Comparison of ENCODE assay signal across 9 cellular contexts in genomic region chr19:49570138-49570856, GRCh38. TPM values are rescaled to one million over a fixed set of nuclear protein-coding genes. Genes with fewer than 3 reads are reported as not detected.
DNase-seq lines count a peak whose midpoint lies in the region; ATAC-seq, FAIRE-seq and TF ChIP-seq lines count a peak whose summit lies in the region.
"Had no signal": no experiment of that assay in that cellular context is flagged by ENCODE, and none has a peak within 500 bp of the region (broad histone marks: within the 10 kb centered on the region; RNA-seq: fewer than 3 reads in every experiment).

No MANE protein-coding gene starts in this region.

- H3K36me3 ChIP-seq in SU-DHL-6 (ENCODE audit: low read length) (no peaks in the 10 kb centered on the region), GM12878 (ENCODE audit: control insufficient read depth in 2 of 2, insufficient read depth in 2 of 2, low read length in 1 of 2) (peaks cover 1 to 4% of the 10 kb centered on the region in 2 experiments; a peak in 2 of 4 replicates), skeletal muscle tissue (ENCODE audit: control insufficient read depth in 3 of 3, insufficient read depth in 3 of 3, low read length in 3 of 3) (peaks cover 5 to 9% (median 8%) of the 10 kb centered on the region in 3 donors)

- no TSS peak for BruUV-seq in GM12878 (replicated peaks; lab: Mats Ljungman, UMichigan)

- H3F3A ChIP-seq in SU-DHL-6 (ENCODE audit: insufficient read depth): no peaks in the 10 kb centered on the region

- intact Hi-C loops in GM12878 (cut with micrococcal nuclease; ENCODE audit: unreplicated experiment): loop anchor here (1.0 kb wide), 1 partner anchor 67 kb away; no protein-coding TSS in a partner anchor

- TF ChIP-seq POLR2A in GM12878 (IDR thresholded peaks at IDR 0.05; ENCODE audit: low read depth, low read length): no peak

- in situ Hi-C loops in GM12878 (cut with MboI): no loop called here

- peaks cover 57% of the 10 kb centered on the region for H3K79me2 ChIP-seq in SU-DHL-6 (ENCODE audit: insufficient read depth, low read length)
- H3K79me2 ChIP-seq in GM12878 (ENCODE audit: control insufficient read depth, insufficient read depth, low read length): peaks cover 10% of the 10 kb centered on the region

- RAD21 ChIA-PET in GM12878 (lab: Charles Lee; ENCODE audit: unreplicated experiment): interaction anchor here (0.6 to 3.6 kb wide), 12 partner anchors 10 to 108 kb away, joined by 3 to 14 read pairs (median 4); partner anchors contain the start of genes NOSIP, PRRG2, RRAS and SCAF1

- peak; percentile 97 for TF ChIP-seq CTCF in GM12865 (IDR thresholded peaks at IDR 0.05; ENCODE audit: insufficient read depth, low read depth, low read length, missing control alignments)
- TF ChIP-seq CTCF in SU-DHL-6 (IDR thresholded peaks at IDR 0.05; ENCODE audit: insufficient read depth, low read length, poor library complexity, severe bottlenecking): peak; percentile 98
- peak; percentile 94 to 100 (median 99); a peak in 5 of 6 replicates for TF ChIP-seq CTCF in GM12878 (IDR thresholded peaks at IDR 0.05 in 2 of 3, conservative IDR thresholded peaks at IDR 0.05 in 1 of 3; ENCODE audit: control insufficient read depth in 2 of 3, extremely low read depth in 1 of 3, insufficient read depth in 1 of 3, low read depth in 3 of 3, low read length in 3 of 3)

- peak; percentile 97 for TF ChIP-seq RAD21 in GM12878 (IDR thresholded peaks at IDR 0.05; ENCODE audit: insufficient read depth, low read depth, low read length)

- DNase-seq in GM12865 (ENCODE audit: low read depth) (peak; percentile 90), NCI-H146 (lab: John Stamatoyannopoulos, UW) (peak; percentile 85), GM12878 (ENCODE audit: low read depth, low spot score) (no peak), hippocampal formation (lab: John Stamatoyannopoulos, UW) (peak; percentile 19 to 82)

- no peak overlapping the region for H2AFZ ChIP-seq in SU-DHL-6 (ENCODE audit: low read depth, low read length, severe bottlenecking)
- no peak overlapping the region for H2AFZ ChIP-seq in GM12878 (ENCODE audit: control insufficient read depth, low read depth, low read length)

- H3K4me2 ChIP-seq in SU-DHL-6 (ENCODE audit: low read depth, low read length, poor library complexity, severe bottlenecking) (peak overlapping the region; percentile 3), GM12878 (ENCODE audit: control insufficient read depth, insufficient read depth) (no peak overlapping the region)

- FAIRE-seq in A204.1 (lab: Jason Lieb, UNC) (peak; percentile 91), GM12878 (lab: Jason Lieb, UNC) (peak; percentile 84)

- POLR2A ChIA-PET in GM12878 (lab: Charles Lee): interaction anchor here (0.6 to 2.0 kb wide), 6 partner anchors 9 to 1684 kb away, joined by 3 to 8 read pairs (median 4); partner anchors contain the start of gene RRAS

- H3K27ac ChIP-seq in SU-DHL-6 (ENCODE audit: low read depth, low read length) (no peak overlapping the region), GM12878 (ENCODE audit: control insufficient read depth, insufficient read depth) (no peak overlapping the region), skeletal muscle tissue (ENCODE audit: low read depth, low read length) (peak overlapping the region; percentile 93)

- peaks cover 11% of the 10 kb centered on the region for H3K4me1 ChIP-seq in GM12878 (ENCODE audit: control insufficient read depth, insufficient read depth, low read length)
- H3K4me1 ChIP-seq in skeletal muscle tissue (ENCODE audit: control insufficient read depth in 3 of 3, insufficient read depth in 3 of 3, low read length in 3 of 3): peaks cover 39 to 49% (median 40%) of the 10 kb centered on the region in 3 donors

- no peaks in the 10 kb centered on the region for H3K27me3 ChIP-seq in SU-DHL-6 (ENCODE audit: low read length)
- H3K27me3 ChIP-seq in GM12878 (replicated peaks in 1 of 2; ENCODE audit: control insufficient read depth in 2 of 2, insufficient read depth in 2 of 2, low read length in 1 of 2): no peaks in the 10 kb centered on the region
- H3K27me3 ChIP-seq in skeletal muscle tissue (ENCODE audit: control insufficient read depth in 3 of 3, insufficient read depth in 3 of 3, low read length in 3 of 3): no peaks in the 10 kb centered on the region

- 27% methylated on average over 14 of the region's 14 CpGs for WGBS in GM12878 (ENCODE audit: insufficient coverage, insufficient replicate concordance, low lambda C conversion rate, missing lambda C conversion rate)

- H3K9me3 ChIP-seq in SU-DHL-6 (ENCODE audit: insufficient read depth, low read length) (no peaks in the 10 kb centered on the region), GM12878 (replicated peaks; ENCODE audit: control insufficient read depth, insufficient read depth, low read length) (no peaks in the 10 kb centered on the region), skeletal muscle tissue (ENCODE audit: control insufficient read depth in 3 of 3, low read length in 3 of 3) (no peaks in the 10 kb centered on the region)

- H3K4me3 ChIP-seq in GM12865 (ENCODE audit: low read depth, low read length): no peak overlapping the region
- H3K4me3 ChIP-seq in SU-DHL-6 (ENCODE audit: insufficient read depth, low read length, poor library complexity, severe bottlenecking): no peak overlapping the region
- no peak overlapping the region for H3K4me3 ChIP-seq in GM12878
- H3K4me3 ChIP-seq in skeletal muscle tissue (ENCODE audit: low read length in 3 of 3): peak overlapping the region in 1 of 3 donors; percentile 33
- H3K4me3 ChIP-seq: skin epidermis had no signal

- H3K9ac ChIP-seq in SU-DHL-6 (ENCODE audit: low read length): no peak overlapping the region
- H3K9ac ChIP-seq in GM12878 (ENCODE audit: control insufficient read depth, insufficient read depth, low read length): no peak overlapping the region
- peak overlapping the region; percentile 23 to 77 (median 60) for H3K9ac ChIP-seq in skeletal muscle tissue (ENCODE audit: low read depth in 1 of 3, low read length in 3 of 3)

- SMC1A ChIA-PET in GM12878 (lab: Charles Lee; ENCODE audit: uncharacterized antibody, unreplicated experiment): interaction anchor here (0.7 to 2.5 kb wide), 14 partner anchors 10 to 111 kb away, joined by 3 to 8 read pairs (median 4); partner anchors contain the start of genes FLT3LG, NOSIP, RRAS and SCAF1

- H3K9me2 ChIP-seq in SU-DHL-6 (replicated peaks; ENCODE audit: insufficient read depth, low read length): no peaks in the 10 kb centered on the region

- no peak for TF ChIP-seq EP300 in GM12878 (IDR thresholded peaks at IDR 0.05; ENCODE audit: borderline replicate concordance in 1 of 2, control insufficient read depth in 1 of 2, low read depth in 2 of 2, low read length in 2 of 2)

- CTCF ChIA-PET in GM12878 (lab: Yijun Ruan, JAX): interaction anchor here (0.7 to 6.5 kb wide), 34 partner anchors 9 to 566 kb away, joined by 3 to 96 read pairs (median 6); partner anchors contain the start of genes BCL2L12, FLT3LG, IRF3 and NOSIP

- ATAC-seq in GM12878: peak; percentile 96
- no peak for ATAC-seq in GM18867 (IDR thresholded peaks at IDR 0.05; ENCODE audit: unreplicated experiment)

- H4K20me1 ChIP-seq in SU-DHL-6 (ENCODE audit: low read depth, low read length) (no peaks in the 10 kb centered on the region), GM12878 (ENCODE audit: control insufficient read depth, insufficient read depth) (no peaks in the 10 kb centered on the region)

RNA-seq across cellular contexts. Expression of gene NOSIP, which starts 10.1 kb away (rescaled TPM):
- total RNA-seq in GM12878 (2013; cell fraction: nucleolus; rRNA removed): 16.5 and 19.8 TPM in 2 replicates
- total RNA-seq in GM12878 (2014; rRNA removed): 68.6 and 75.3 TPM in 2 replicates
- 34.2 and 38.6 TPM in 2 replicates for total RNA-seq in GM12878 (2014; rRNA removed; fragmentation: Illumina TruSeq; extraction: Trizol)
- 51.8 and 55.0 TPM in 2 replicates for total RNA-seq in GM12878 (2021)
- 19.9 TPM for polyA plus RNA-seq in GM12878 (2011; ENCODE audit: low read depth)
- 25.0 and 45.1 TPM in 2 replicates for polyA plus RNA-seq in GM12878 (2011; rRNA removed)
- polyA plus RNA-seq in GM12878 (2011; cell fraction: cytosol; rRNA removed): 81.2 and 120 TPM in 2 replicates
- polyA plus RNA-seq in GM12878 (2011; cell fraction: nucleus; rRNA removed): 97.3 and 127 TPM in 2 replicates
- polyA plus RNA-seq in GM12878 (2012): 45.3 and 48.3 TPM in 2 replicates
- 12.4 and 27.9 TPM in 2 replicates for polyA plus RNA-seq in GM12878 (2014; fragmentation: Illumina TruSeq; extraction: Trizol)
- 10 to 100 TPM in 1 of 2 experiments, 1 to 10 TPM in 1; 7.2 to 20.1 TPM for polyA plus RNA-seq in GM12878 (2014; fragmentation: Nextera tagmentation; extraction: Ambion mirVana)
- polyA plus RNA-seq in GM12878 (2014; rRNA removed): 65.5 and 70.6 TPM in 2 replicates
- 10 to 100 TPM; 75.8 to 85.5 TPM for polyA plus RNA-seq in GM12878 (2016; fragmentation: Nextera tagmentation; extraction: Ambion mirVana)
- polyA minus RNA-seq in GM12878 (2011; rRNA and poly(A)+ RNA removed): 44.5 and 78.1 TPM in 2 replicates
- 20.8 and 31.5 TPM in 2 replicates for polyA minus RNA-seq in GM12878 (2011; cell fraction: cytosol; rRNA and poly(A)+ RNA removed)
- polyA minus RNA-seq in GM12878 (2011; cell fraction: nucleus; rRNA and poly(A)+ RNA removed): 16.6 and 24.8 TPM in 2 replicates
- 73.1 TPM for total RNA-seq in skeletal muscle tissue

RNA-seq across cellular contexts. Expression of gene PRRG2, which starts 10.8 kb away (rescaled TPM):
- total RNA-seq in GM12878 (2013; cell fraction: nucleolus; rRNA removed): 1.2 and 2.2 TPM in 2 replicates
- total RNA-seq in GM12878 (2014; rRNA removed) (1.3 TPM in 2 replicates), GM12878 (2014; rRNA removed; fragmentation: Illumina TruSeq; extraction: Trizol) (0.40 and 0.46 TPM in 2 replicates), GM12878 (2021) (0.82 and 1.6 TPM in 2 replicates), skeletal muscle tissue (not detected)
- 1.8 TPM for polyA plus RNA-seq in GM12878 (2011; ENCODE audit: low read depth)
- polyA plus RNA-seq in GM12878 (2011; rRNA removed) (0.37 and 1.3 TPM in 2 replicates), GM12878 (2014; fragmentation: Illumina TruSeq; extraction: Trizol) (0.50 and 1.0 TPM in 2 replicates), GM12878 (2014; fragmentation: Nextera tagmentation; extraction: Ambion mirVana) (under 1 TPM; 0.09 to 0.21 TPM), GM12878 (2014; rRNA removed) (1.6 and 2.1 TPM in 2 replicates), GM12878 (2016; fragmentation: Nextera tagmentation; extraction: Ambion mirVana) (1 to 10 TPM in 1 of 2 experiments, under 1 TPM in 1; 0.66 to 1.1 TPM)
- polyA plus RNA-seq in GM12878 (2011; cell fraction: cytosol; rRNA removed): 1.3 and 1.6 TPM in 2 replicates
- 1.1 and 1.4 TPM in 2 replicates for polyA plus RNA-seq in GM12878 (2011; cell fraction: nucleus; rRNA removed)
- polyA plus RNA-seq in GM12878 (2012): 0.76 and 1.0 TPM in 2 replicates
- 0.44 and 2.5 TPM in 2 replicates for polyA minus RNA-seq in GM12878 (2011; rRNA and poly(A)+ RNA removed)
- polyA minus RNA-seq in GM12878 (2011; cell fraction: cytosol; rRNA and poly(A)+ RNA removed): 1.1 and 1.8 TPM in 2 replicates
- 2.4 and 4.3 TPM in 2 replicates for polyA minus RNA-seq in GM12878 (2011; cell fraction: nucleus; rRNA and poly(A)+ RNA removed)

RNA-seq across cellular contexts. Expression of gene PRR12, which starts 20.7 kb away (rescaled TPM):
- total RNA-seq in GM12878 (2013; cell fraction: nucleolus; rRNA removed): 10.0 and 11.4 TPM in 2 replicates
- 1.5 and 1.8 TPM in 2 replicates for total RNA-seq in GM12878 (2014; rRNA removed)
- 0.83 and 0.94 TPM in 2 replicates for total RNA-seq in GM12878 (2014; rRNA removed; fragmentation: Illumina TruSeq; extraction: Trizol)
- 22.7 and 25.3 TPM in 2 replicates for total RNA-seq in GM12878 (2021)
- 1.4 TPM for polyA plus RNA-seq in GM12878 (2011; ENCODE audit: low read depth)
- 0.13 and 0.30 TPM in 2 replicates for polyA plus RNA-seq in GM12878 (2011; rRNA removed)
- 0.52 and 0.55 TPM in 2 replicates for polyA plus RNA-seq in GM12878 (2011; cell fraction: cytosol; rRNA removed)
- polyA plus RNA-seq in GM12878 (2011; cell fraction: nucleus; rRNA removed): 2.6 and 6.4 TPM in 2 replicates
- polyA plus RNA-seq in GM12878 (2012): 6.4 and 7.2 TPM in 2 replicates
- 0.78 and 2.6 TPM in 2 replicates for polyA plus RNA-seq in GM12878 (2014; fragmentation: Illumina TruSeq; extraction: Trizol)
- under 1 TPM; 0.02 to 0.11 TPM for polyA plus RNA-seq in GM12878 (2014; fragmentation: Nextera tagmentation; extraction: Ambion mirVana)
- polyA plus RNA-seq in GM12878 (2014; rRNA removed): 5.4 and 8.5 TPM in 2 replicates
- 1 to 10 TPM; 1.5 to 1.8 TPM for polyA plus RNA-seq in GM12878 (2016; fragmentation: Nextera tagmentation; extraction: Ambion mirVana)
- 0.51 and 1.4 TPM in 2 replicates for polyA minus RNA-seq in GM12878 (2011; rRNA and poly(A)+ RNA removed)
- polyA minus RNA-seq in GM12878 (2011; cell fraction: cytosol; rRNA and poly(A)+ RNA removed): 4.1 and 4.4 TPM in 2 replicates
- polyA minus RNA-seq in GM12878 (2011; cell fraction: nucleus; rRNA and poly(A)+ RNA removed): 2.2 and 3.0 TPM in 2 replicates
- total RNA-seq in skeletal muscle tissue: 3.1 TPM

RNA-seq across cellular contexts. Expression of gene RCN3, which starts 42.5 kb away (rescaled TPM):
- 2.0 TPM in 1 of 2 replicates, not detected in the other for total RNA-seq in GM12878 (2013; cell fraction: nucleolus; rRNA removed)
- total RNA-seq in GM12878 (2014; rRNA removed) (not detected in 2 replicates), GM12878 (2014; rRNA removed; fragmentation: Illumina TruSeq; extraction: Trizol) (0.32 and 0.49 TPM in 2 replicates), GM12878 (2021) (0.27 and 0.38 TPM in 2 replicates), skeletal muscle tissue (48.5 TPM)
- 0.18 TPM for polyA plus RNA-seq in GM12878 (2011; ENCODE audit: low read depth)
- polyA plus RNA-seq in GM12878 (2011; rRNA removed) (0.12 TPM in 1 of 2 replicates, not detected in the other), GM12878 (2014; fragmentation: Illumina TruSeq; extraction: Trizol) (0.21 TPM in 1 of 2 replicates, not detected in the other), GM12878 (2014; fragmentation: Nextera tagmentation; extraction: Ambion mirVana) (not detected), GM12878 (2014; rRNA removed) (0.96 and 1.7 TPM in 2 replicates), GM12878 (2016; fragmentation: Nextera tagmentation; extraction: Ambion mirVana) (under 1 TPM; 0.49 to 0.99 TPM)
- polyA plus RNA-seq in GM12878 (2011; cell fraction: cytosol; rRNA removed): 0.07 and 0.15 TPM in 2 replicates
- polyA plus RNA-seq in GM12878 (2011; cell fraction: nucleus; rRNA removed): 0.09 TPM in 1 of 2 replicates, not detected in the other
- polyA plus RNA-seq in GM12878 (2012): 1.0 and 3.9 TPM in 2 replicates
- not detected in 2 replicates for polyA minus RNA-seq in GM12878 (2011; rRNA and poly(A)+ RNA removed)
- polyA minus RNA-seq in GM12878 (2011; cell fraction: cytosol; rRNA and poly(A)+ RNA removed): not detected in 2 replicates
- not detected in 2 replicates for polyA minus RNA-seq in GM12878 (2011; cell fraction: nucleus; rRNA and poly(A)+ RNA removed)

RNA-seq across cellular contexts. Expression of gene FCGRT, which starts 57.8 kb away (rescaled TPM):
- total RNA-seq in GM12878 (2013; cell fraction: nucleolus; rRNA removed): 2.1 and 3.3 TPM in 2 replicates
- 0.51 TPM in 1 of 2 replicates, not detected in the other for total RNA-seq in GM12878 (2014; rRNA removed)
- total RNA-seq in GM12878 (2014; rRNA removed; fragmentation: Illumina TruSeq; extraction: Trizol): not detected in 2 replicates
- 0.56 and 2.4 TPM in 2 replicates for total RNA-seq in GM12878 (2021)
- polyA plus RNA-seq in GM12878 (2011; ENCODE audit: low read depth): 1.00 TPM
- polyA plus RNA-seq in GM12878 (2011; rRNA removed): 0.78 and 0.81 TPM in 2 replicates
- 0.60 and 0.65 TPM in 2 replicates for polyA plus RNA-seq in GM12878 (2011; cell fraction: cytosol; rRNA removed)
- polyA plus RNA-seq in GM12878 (2011; cell fraction: nucleus; rRNA removed): 0.54 and 0.93 TPM in 2 replicates
- polyA plus RNA-seq in GM12878 (2012): 1.7 and 2.5 TPM in 2 replicates
- 0.19 TPM in 1 of 2 replicates, not detected in the other for polyA plus RNA-seq in GM12878 (2014; fragmentation: Illumina TruSeq; extraction: Trizol)
- polyA plus RNA-seq in GM12878 (2014; fragmentation: Nextera tagmentation; extraction: Ambion mirVana): under 1 TPM in 1 of 2 experiments, not detected in 1; 0.18 TPM
- polyA plus RNA-seq in GM12878 (2014; rRNA removed): 0.29 and 0.49 TPM in 2 replicates
- under 1 TPM; 0.11 to 0.43 TPM for polyA plus RNA-seq in GM12878 (2016; fragmentation: Nextera tagmentation; extraction: Ambion mirVana)
- polyA minus RNA-seq in GM12878 (2011; rRNA and poly(A)+ RNA removed): not detected in 2 replicates
- not detected in 2 replicates for polyA minus RNA-seq in GM12878 (2011; cell fraction: cytosol; rRNA and poly(A)+ RNA removed)
- 0.24 TPM in 1 of 2 replicates, not detected in the other for polyA minus RNA-seq in GM12878 (2011; cell fraction: nucleus; rRNA and poly(A)+ RNA removed)
- 114 TPM for total RNA-seq in skeletal muscle tissue

Comparison
In these comparisons a context has a peak if more than half of its experiments do, and no peak if none do; other contexts are left out.
1. H3K9ac ChIP-seq: peak in skeletal muscle tissue (3 of 3); none in SU-DHL-6 (single experiment) and GM12878 (single experiment).
2. Peak in every context shown above with its lines, with median percentiles within 50 percentile points of each other: CTCF ChIP-seq.